8 cellular contexts compared by ENCODE assay signal in the genomic region with DNA sequence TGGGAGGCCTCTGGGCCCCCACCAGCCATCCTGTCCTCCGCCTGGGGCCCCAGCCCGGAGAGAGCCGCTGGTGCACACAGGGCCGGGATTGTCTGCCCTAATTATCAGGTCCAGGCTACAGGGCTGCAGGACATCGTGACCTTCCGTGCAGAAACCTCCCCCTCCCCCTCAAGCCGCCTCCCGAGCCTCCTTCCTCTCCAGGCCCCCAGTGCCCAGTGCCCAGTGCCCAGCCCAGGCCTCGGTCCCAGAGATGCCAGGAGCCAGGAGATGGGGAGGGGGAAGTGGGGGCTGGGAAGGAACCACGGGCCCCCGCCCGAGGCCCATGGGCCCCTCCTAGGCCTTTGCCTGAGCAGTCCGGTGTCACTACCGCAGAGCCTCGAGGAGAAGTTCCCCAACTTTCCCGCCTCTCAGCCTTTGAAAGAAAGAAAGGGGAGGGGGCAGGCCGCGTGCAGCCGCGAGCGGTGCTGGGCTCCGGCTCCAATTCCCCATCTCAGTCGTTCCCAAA. TPM values are rescaled to one million over a fixed set of nuclear protein-coding genes. Genes with fewer than 3 reads are reported as not detected.
DNase-seq lines count a peak whose midpoint lies in the region; ATAC-seq and TF ChIP-seq lines count a peak whose summit lies in the region.

No MANE protein-coding gene starts in this region.

- 0% methylated on average over 14 of the region's 23 CpGs for WGBS in right lobe of liver (ENCODE audit: insufficient coverage, low coverage, low lambda C conversion rate, missing lambda C conversion rate)

- H3K27ac Mint-ChIP-seq in stimulated activated naive CD8-positive, alpha-beta T cell treated with anti-CD3 and anti-CD28 coated beads, Interleukin-15, amount 100 ng/mL, for 72 hours = peak overlapping the region; percentile 98 to 99

- H3K4me1 ChIP-seq in duodenal mucosa (ENCODE audit: control insufficient read depth in 1 of 2, insufficient read depth in 2 of 2, low read length in 2 of 2) (peaks cover 36 to 53% of the 10 kb centered on the region in 2 donors), right lobe of liver (peaks cover 5 to 39% (median 20%) of the 10 kb centered on the region in 4 donors)

- TF ChIP-seq POLR2A in right lobe of liver (IDR thresholded peaks at IDR 0.05) = no peak

- H3K27me3 ChIP-seq in duodenal mucosa (ENCODE audit: control insufficient read depth in 1 of 2, insufficient read depth in 2 of 2, low read length in 2 of 2) (no peaks in the 10 kb centered on the region), right lobe of liver (no peaks in the 10 kb centered on the region)

- no peak for TF ChIP-seq CTCF in right lobe of liver (IDR thresholded peaks at IDR 0.05)

- H3K9me3 ChIP-seq in duodenal mucosa (ENCODE audit: control insufficient read depth in 1 of 2, low read length in 2 of 2) (no peaks in the 10 kb centered on the region), right lobe of liver (no peaks in the 10 kb centered on the region)

- H3K4me3 ChIP-seq in duodenal mucosa (ENCODE audit: low read depth in 1 of 2, low read length in 2 of 2) (peak overlapping the region; percentile 88 to 91), right lobe of liver (peak overlapping the region; percentile 82 to 99 (median 88))

- DNase-seq in CD1c-positive myeloid dendritic cell (ENCODE audit: extremely low spot score) (peak; percentile 83), NCI-H2081 treated with DMSO at 0.1 percent for 48 hours (lab: John Stamatoyannopoulos, UW) (peak; percentile 74), T1000 (lab: John Stamatoyannopoulos, UW) (peak; percentile 82), right lobe of liver (peak; percentile 73 to 79 (median 78))
- no peak for DNase-seq in stimulated activated naive CD8-positive, alpha-beta T cell treated with anti-CD3 and anti-CD28 coated beads, Interleukin-15, amount 100 ng/mL, for 72 hours

- H3K36me3 ChIP-seq in duodenal mucosa (ENCODE audit: control insufficient read depth in 1 of 2, insufficient read depth in 2 of 2, low read length in 2 of 2) (peaks cover 31 to 57% of the 10 kb centered on the region in 2 donors), right lobe of liver (peaks cover 7 to 54% (median 23%) of the 10 kb centered on the region in 4 donors)

- H3K9ac ChIP-seq in duodenal mucosa (ENCODE audit: low read depth in 1 of 2, low read length in 2 of 2) = peak overlapping the region; percentile 81 to 90

- no peaks in the 10 kb centered on the region for H3K9me3 Mint-ChIP-seq in stimulated activated naive CD8-positive, alpha-beta T cell treated with anti-CD3 and anti-CD28 coated beads, Interleukin-15, amount 100 ng/mL, for 72 hours

- H3K27ac ChIP-seq in duodenal mucosa (ENCODE audit: low read depth, low read length) = peak overlapping the region; percentile 94
- H3K27ac ChIP-seq in right lobe of liver = peak overlapping the region; percentile 93 to 97 (median 95)

- H3K4me3 Mint-ChIP-seq in stimulated activated naive CD8-positive, alpha-beta T cell treated with anti-CD3 and anti-CD28 coated beads, Interleukin-15, amount 100 ng/mL, for 72 hours = peak overlapping the region; percentile 96 to 98

- intact Hi-C loops in right lobe of liver (cut with DNase I) = loop anchor here in 1 of 2 donors (10.0 kb wide), 1 partner anchor 199 kb away; no protein-coding TSS in a partner anchor

- H3K27me3 Mint-ChIP-seq in stimulated activated naive CD8-positive, alpha-beta T cell treated with anti-CD3 and anti-CD28 coated beads, Interleukin-15, amount 100 ng/mL, for 72 hours = no peaks in the 10 kb centered on the region

- ATAC-seq in GM18909 (IDR thresholded peaks at IDR 0.05; ENCODE audit: poor library complexity, unreplicated experiment) (peak; percentile 47), HG03103 (IDR thresholded peaks at IDR 0.05; ENCODE audit: low read depth, unreplicated experiment) (peak; percentile 27), right lobe of liver (peak; percentile 26 to 37 (median 29))
- ATAC-seq in stimulated activated naive CD8-positive, alpha-beta T cell treated with anti-CD3 and anti-CD28 coated beads, Interleukin-15, amount 100 ng/mL, for 72 hours = peak; percentile 42

- H3K4me1 Mint-ChIP-seq in stimulated activated naive CD8-positive, alpha-beta T cell treated with anti-CD3 and anti-CD28 coated beads, Interleukin-15, amount 100 ng/mL, for 72 hours = peaks cover 72% of the 10 kb centered on the region

RNA-seq across cellular contexts. Expression of a gene that starts 0.6 kb away (rescaled TPM):
- total RNA-seq in right lobe of liver = 1,000 to 10,000 TPM in 4 of 6 experiments, 100 to 1,000 TPM in 2; 788 to 3,247 (median 1,580) TPM

RNA-seq across cellular contexts. Expression of a gene that starts 22.1 kb away (rescaled TPM):
- total RNA-seq in right lobe of liver = 1 to 10 TPM; 5.5 to 9.3 (median 7.4) TPM

RNA-seq across cellular contexts. Expression of a gene that starts 34.4 kb away (rescaled TPM):
- 10 to 100 TPM; 12.6 to 20.1 (median 18.5) TPM for total RNA-seq in right lobe of liver

RNA-seq across cellular contexts. Expression of a gene that starts 39.8 kb away (rescaled TPM):
- 10 to 100 TPM in 2 of 6 experiments, 1 to 10 TPM in 4; 6.2 to 40.9 (median 8.4) TPM for total RNA-seq in right lobe of liver

RNA-seq across cellular contexts. Expression of a gene that starts 40.6 kb away (rescaled TPM):
- 100 to 1,000 TPM in 1 of 6 experiments, 10 to 100 TPM in 5; 38.2 to 104 (median 80.2) TPM for total RNA-seq in right lobe of liver

Comparison
In these comparisons a context has a peak if more than half of its experiments do, and no peak if none do; other contexts are left out.
1. DNase-seq: peak in CD1c-positive myeloid dendritic cell (single experiment), NCI-H2081 treated with DMSO at 0.1 percent for 48 hours (single experiment), T1000 (single experiment) and right lobe of liver (3 of 3); none in stimulated activated naive CD8-positive, alpha-beta T cell treated with anti-CD3 and anti-CD28 coated beads, Interleukin-15, amount 100 ng/mL, for 72 hours (0 of 2).
2. Peak in every context shown above with its lines, with median percentiles within 50 percentile points of each other: ATAC-seq.